Comparison of ENCODE assay signal across 7 cellular contexts in genomic region chr13:45280751-45281634, GRCh38. TPM values are rescaled to one million over a fixed set of nuclear protein-coding genes. Genes with fewer than 3 reads are reported as not detected.
DNase-seq lines count a peak whose midpoint lies in the region; ATAC-seq and TF ChIP-seq lines count a peak whose summit lies in the region.

No MANE protein-coding gene starts in this region.

- H3K4me3 ChIP-seq in GM12865 (ENCODE audit: low read depth, low read length) (no peak overlapping the region), epithelial cell of proximal tubule (ENCODE audit: low read depth, low read length) (no peak overlapping the region)

- TF ChIP-seq CTCF in GM12865 (IDR thresholded peaks at IDR 0.05; ENCODE audit: insufficient read depth, low read depth, low read length, missing control alignments): peak; percentile 62
- peak; percentile 99 for TF ChIP-seq CTCF in epithelial cell of proximal tubule (conservative IDR thresholded peaks at IDR 0.05; ENCODE audit: low read depth, low read length)

- peak overlapping the region in 1 of 10 donors; percentile 39 for H3K27ac Mint-ChIP-seq in naive thymus-derived CD8-positive, alpha-beta T cell
- no peak overlapping the region for H3K27ac Mint-ChIP-seq in stimulated activated naive CD8-positive, alpha-beta T cell treated with anti-CD3 and anti-CD28 coated beads, Interleukin-15, amount 100 ng/mL, for 72 hours

- H3K4me1 Mint-ChIP-seq in naive thymus-derived CD8-positive, alpha-beta T cell: peaks cover 0 to 3% (median under 1%) of the 10 kb centered on the region in 4 donors
- H3K4me1 Mint-ChIP-seq in stimulated activated naive CD8-positive, alpha-beta T cell treated with anti-CD3 and anti-CD28 coated beads, Interleukin-15, amount 100 ng/mL, for 72 hours: peaks cover 12% of the 10 kb centered on the region

- peaks cover 0 to 9% (median 0%) of the 10 kb centered on the region in 9 donors for H3K9me3 Mint-ChIP-seq in naive thymus-derived CD8-positive, alpha-beta T cell
- H3K9me3 Mint-ChIP-seq in stimulated activated naive CD8-positive, alpha-beta T cell treated with anti-CD3 and anti-CD28 coated beads, Interleukin-15, amount 100 ng/mL, for 72 hours: peaks cover 7% of the 10 kb centered on the region in 2 donors

- peaks cover 8 to 47% (median 19%) of the 10 kb centered on the region in 3 donors for H3K36me3 Mint-ChIP-seq in naive thymus-derived CD8-positive, alpha-beta T cell

- peak; percentile 54 for ATAC-seq in HG02870 (IDR thresholded peaks at IDR 0.05; ENCODE audit: unreplicated experiment)
- ATAC-seq in naive thymus-derived CD8-positive, alpha-beta T cell: peak; percentile 53 to 59
- peak; percentile 97 for ATAC-seq in stimulated activated naive CD8-positive, alpha-beta T cell treated with anti-CD3 and anti-CD28 coated beads, Interleukin-15, amount 100 ng/mL, for 72 hours

- no peak overlapping the region for H3K4me3 Mint-ChIP-seq in naive thymus-derived CD8-positive, alpha-beta T cell
- H3K4me3 Mint-ChIP-seq in stimulated activated naive CD8-positive, alpha-beta T cell treated with anti-CD3 and anti-CD28 coated beads, Interleukin-15, amount 100 ng/mL, for 72 hours: no peak overlapping the region

- no peaks in the 10 kb centered on the region for H3K27me3 Mint-ChIP-seq in naive thymus-derived CD8-positive, alpha-beta T cell
- H3K27me3 Mint-ChIP-seq in stimulated activated naive CD8-positive, alpha-beta T cell treated with anti-CD3 and anti-CD28 coated beads, Interleukin-15, amount 100 ng/mL, for 72 hours: no peaks in the 10 kb centered on the region

- DNase-seq in GM12865 (ENCODE audit: low read depth) (peak; percentile 64), NCI-H2227 treated with DMSO at 0.1 percent for 48 hours (lab: John Stamatoyannopoulos, UW) (peak; percentile 20), epithelial cell of proximal tubule (ENCODE audit: low read depth) (peak; percentile 78)
- peak; percentile 23 to 24 for DNase-seq in activated CD8-positive, alpha-beta memory T cell treated with anti-CD3 and anti-CD28 coated beads for 4 hours (ENCODE audit: low read depth in 2 of 2)
- peak in 5 of 10 donors; percentile 12 to 27 (median 19) for DNase-seq in naive thymus-derived CD8-positive, alpha-beta T cell
- peak; percentile 49 to 63 for DNase-seq in stimulated activated naive CD8-positive, alpha-beta T cell treated with anti-CD3 and anti-CD28 coated beads, Interleukin-15, amount 100 ng/mL, for 72 hours

- POLR2A ChIA-PET in naive thymus-derived CD8-positive, alpha-beta T cell (lab: Charles Lee): no interaction called here

RNA-seq across cellular contexts. Expression of gene TPT1, which starts 60.0 kb away (rescaled TPM):
- total RNA-seq in epithelial cell of proximal tubule: 1,117 and 1,641 TPM in 2 replicates
- over 10,000 TPM; 10,139 to 10,909 TPM for total RNA-seq in naive thymus-derived CD8-positive, alpha-beta T cell
- polyA plus RNA-seq in naive thymus-derived CD8-positive, alpha-beta T cell: 1,000 to 10,000 TPM; 3,681 to 4,532 (median 4,400) TPM
